ENCODE assay signal across 27 cellular contexts in the genomic region with DNA sequence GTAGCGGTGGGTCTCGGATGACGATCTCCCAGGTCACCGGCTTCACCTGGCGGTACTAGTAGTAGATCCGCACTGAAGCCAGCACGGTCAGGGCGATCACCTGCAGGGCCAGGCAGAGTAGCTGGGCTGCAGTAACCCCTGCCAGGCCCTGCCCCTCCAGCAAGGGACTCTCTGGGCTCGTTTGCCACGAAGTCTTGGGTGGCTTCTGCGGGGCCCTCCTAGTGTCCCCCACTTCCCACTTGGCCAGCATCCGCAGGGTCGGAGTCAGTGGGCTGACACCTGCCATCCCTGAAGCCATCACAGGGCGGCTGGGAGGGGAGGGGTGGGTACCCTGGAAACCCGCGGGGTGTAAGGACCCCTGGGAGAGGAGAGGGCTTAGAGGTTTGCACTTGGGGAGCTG.
A peak's percentile ranks its signal among the peaks of the same experiment; 100 is the strongest.
DNase-seq lines count a peak whose midpoint lies in the region; ATAC-seq and TF ChIP-seq lines count a peak whose summit lies in the region.
"Had no signal": no experiment of that assay in that cellular context is flagged by ENCODE, and none has a peak within 500 bp of the region (broad histone marks: within the 10 kb centered on the region; RNA-seq: fewer than 3 reads in every experiment).

No MANE protein-coding gene starts in this region.

- H3K36me3 ChIP-seq in upper lobe of right lung = no peaks in the 10 kb centered on the region
- H3K36me3 ChIP-seq: BE2C; BLaER1; BLaER1 treated with 17β-estradiol and CSF1 and Interleukin-3, amounts not matched to agents 10 nM and 100 nM had no signal

- no peaks in the 10 kb centered on the region for H3K4me1 ChIP-seq in upper lobe of right lung
- H3K4me1 ChIP-seq: A549; BE2C; BLaER1; BLaER1 treated with 17β-estradiol and CSF1 and Interleukin-3, amounts not matched to agents 10 nM and 100 nM; Caco-2 had no signal

- intact Hi-C loops in upper lobe of right lung (cut with DNase I) = no loop called here

- TF ChIP-seq CTCF in upper lobe of right lung (IDR thresholded peaks at IDR 0.05) = no peak
- TF ChIP-seq CTCF in RWPE1 (conservative IDR thresholded peaks at IDR 0.05; ENCODE audit: low read depth) = no peak

- DNase-seq in upper lobe of right lung (no peak), RWPE1 (ENCODE audit: low spot score) (no peak)
- DNase-seq: 8988T; ACHN; AML-193; BE2C; C1 segment of cervical spinal cord; Caco-2; Calu3; CD4-positive, alpha-beta memory T cell; CD4-positive, alpha-beta T cell; CD4-positive, CD25-positive, alpha-beta regulatory T cell; CD8-positive, alpha-beta memory T cell; CD8-positive, alpha-beta T cell; COR-L47; DMS 273 treated with DMSO at 0.1 percent for 48 hours; DMS153; DMS53; DMS79; DMS79 treated with DMSO at 0.1 percent for 48 hours; DND-41; EL had no signal

- peak; percentile 24 for ATAC-seq in upper lobe of right lung
- ATAC-seq: A549; CD8-positive, alpha-beta T cell had no signal

- H3K4me3 ChIP-seq in upper lobe of right lung = no peak overlapping the region
- H3K4me3 ChIP-seq: A549; BLaER1; BLaER1 treated with 17β-estradiol and CSF1 and Interleukin-3, amounts not matched to agents 10 nM and 100 nM had no signal

- H3K27me3 ChIP-seq in upper lobe of right lung = no peaks in the 10 kb centered on the region
- H3K27me3 ChIP-seq: BE2C; BLaER1; BLaER1 treated with 17β-estradiol and CSF1 and Interleukin-3, amounts not matched to agents 10 nM and 100 nM had no signal

- CTCF ChIA-PET in RWPE1 (lab: Yijun Ruan, JAX) = no interaction called here

- no peaks in the 10 kb centered on the region for H3K9me3 ChIP-seq in upper lobe of right lung
- H3K9me3 ChIP-seq: BE2C, Caco-2 had no signal

- POLR2A ChIA-PET in RWPE1 (lab: Yijun Ruan, JAX; ENCODE audit: low non-redundant PET) = no interaction called here

- no peak overlapping the region for H3K27ac ChIP-seq in upper lobe of right lung
- no peak overlapping the region for H3K27ac ChIP-seq in RWPE1
- H3K27ac ChIP-seq: 22Rv1; A549; BLaER1; BLaER1 treated with 17β-estradiol and CSF1 and Interleukin-3, amounts not matched to agents 10 nM and 100 nM; C4-2B had no signal
